In the genomic region with DNA sequence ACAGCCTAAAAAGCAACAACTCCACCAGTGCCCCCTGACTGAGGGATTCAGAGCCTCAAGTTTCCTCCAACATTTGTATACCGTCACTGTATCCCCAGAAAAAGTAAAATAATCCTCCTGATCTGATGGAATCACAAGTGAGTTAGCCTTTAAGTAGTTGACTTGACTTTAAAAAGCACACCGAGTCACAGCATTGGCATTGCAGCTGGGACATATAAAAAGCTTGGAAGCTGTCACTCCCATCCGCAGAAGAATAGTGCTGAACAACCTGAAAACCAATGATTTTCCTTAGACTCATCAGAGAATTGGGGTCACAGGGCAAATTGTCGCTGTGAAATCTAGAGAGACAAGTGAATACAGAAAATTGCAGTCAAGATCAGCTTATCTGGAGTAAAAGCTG, we compare ENCODE assay signal across 28 cellular contexts. TPM values are rescaled to one million over a fixed set of nuclear protein-coding genes. Genes with fewer than 3 reads are reported as not detected.
A peak's percentile ranks its signal among the peaks of the same experiment; 100 is the strongest.
DNase-seq lines count a peak whose midpoint lies in the region; ATAC-seq and TF ChIP-seq lines count a peak whose summit lies in the region.
"Had no signal": no experiment of that assay in that cellular context is flagged by ENCODE, and none has a peak within 500 bp of the region (broad histone marks: within the 10 kb centered on the region; RNA-seq: fewer than 3 reads in every experiment).

No MANE protein-coding gene starts in this region.

- H3K27me3 ChIP-seq in foreskin keratinocyte (no peaks in the 10 kb centered on the region), smooth muscle cell (ENCODE audit: low read depth) (no peaks in the 10 kb centered on the region)
- H3K27me3 ChIP-seq: ascending aorta, MG63, testis, uterus had no signal

- 59% methylated on average over 4 of the region's 4 CpGs for WGBS in smooth muscle cell (ENCODE audit: low lambda C conversion rate)

- in situ Hi-C loops in astrocyte of the spinal cord (cut with HindIII; ENCODE audit: low sequenced_read_pairs) = no loop called here

- DNase-seq in HCEC 1CT = peak; percentile 45
- peak; percentile 12 for DNase-seq in astrocyte of the spinal cord (ENCODE audit: low read depth, low spot score)
- DNase-seq in foreskin keratinocyte = peak in 1 of 2 donors; percentile 66
- no peak for DNase-seq in smooth muscle cell (lab: John Stamatoyannopoulos, UW; ENCODE audit: unreplicated experiment)
- DNase-seq in retina = no peak
- DNase-seq in coronary artery (ENCODE audit: low spot score) = no peak
- DNase-seq: activated CD4-positive, alpha-beta T cell treated with anti-CD3 and anti-CD28 coated beads for 1 hour; activated CD8-positive, alpha-beta T cell treated with anti-CD3 and anti-CD28 coated beads for 36 hours; activated effector memory CD4-positive, alpha-beta T cell treated with Interleukin-2 at 50 U/mL for 16 hours; activated naive CD8-positive, alpha-beta T cell treated with anti-CD3 and anti-CD28 coated beads for 36 hours; CD8-positive, alpha-beta T cell; left colon; MG63; NCI-H1105 treated with DMSO at 0.1 percent for 48 hours; NCI-H2029; NCI-H2227 treated with DMSO at 0.1 percent for 48 hours; NCI-H748 treated with DMSO at 0.1 percent for 48 hours; posterior cingulate gyrus; stimulated activated CD4-positive, alpha-beta T cell treated with anti-CD3 and anti-CD28 coated beads, Interleukin-15, amount 100 ng/mL, for 24 hours; stimulated activated naive CD8-positive, alpha-beta T cell treated with anti-CD3 and anti-CD28 coated beads, Interleukin-15, Interleukin-2, amounts not matched to agents 100 U/mL and 50 U/mL, for 24 hours; T-helper 17 cell; testis; uterus had no signal

- ATAC-seq in foreskin keratinocyte = peak; percentile 7
- ATAC-seq in HG03439 (IDR thresholded peaks at IDR 0.05; ENCODE audit: unreplicated experiment) = no peak
- ATAC-seq: activated CD8-positive, alpha-beta T cell treated with anti-CD3 and anti-CD28 coated beads for 36 hours; CD8-positive, alpha-beta T cell; K562; left colon; sciatic nerve; stimulated activated naive CD8-positive, alpha-beta T cell treated with anti-CD3 and anti-CD28 coated beads, Interleukin-15, Interleukin-2, amounts not matched to agents 100 U/mL and 50 U/mL, for 24 hours; T-helper 17 cell had no signal

- H3K4me3 ChIP-seq in astrocyte of the spinal cord (ENCODE audit: low read depth, low read length) (no peak overlapping the region), smooth muscle cell (no peak overlapping the region), coronary artery (no peak overlapping the region)
- H3K4me3 ChIP-seq: ascending aorta, K562, MG63, SK-N-MC, testis, uterus had no signal

- H3K4me2 ChIP-seq in smooth muscle cell = peak overlapping the region; percentile 3

- no peaks in the 10 kb centered on the region for H3K9me3 ChIP-seq in smooth muscle cell (replicated peaks; ENCODE audit: low read depth)
- H3K9me3 ChIP-seq: ascending aorta, testis, uterus had no signal

- H2AFZ ChIP-seq in smooth muscle cell (ENCODE audit: low read depth) = no peak overlapping the region

- H3F3A ChIP-seq in smooth muscle cell (ENCODE audit: low read depth) = no peaks in the 10 kb centered on the region

- no peak overlapping the region for H3K9ac ChIP-seq in smooth muscle cell (ENCODE audit: low read depth)

- H3K4me1 ChIP-seq in foreskin keratinocyte = peaks cover 17% of the 10 kb centered on the region
- no peaks in the 10 kb centered on the region for H3K4me1 ChIP-seq in smooth muscle cell (ENCODE audit: low read depth)
- H3K4me1 ChIP-seq: ascending aorta, testis, uterus had no signal

- H3K27ac ChIP-seq in foreskin keratinocyte (no peak overlapping the region), smooth muscle cell (ENCODE audit: low read depth) (no peak overlapping the region), coronary artery (no peak overlapping the region)
- H3K27ac ChIP-seq: ascending aorta, SK-N-MC, testis, uterus had no signal

- H3K36me3 ChIP-seq in smooth muscle cell (ENCODE audit: low read depth) = no peaks in the 10 kb centered on the region
- H3K36me3 ChIP-seq: ascending aorta, MG63, uterus had no signal

- H3K79me2 ChIP-seq in smooth muscle cell (ENCODE audit: low read depth) = no peaks in the 10 kb centered on the region

- TF ChIP-seq CTCF in astrocyte of the spinal cord (IDR thresholded peaks at IDR 0.05; ENCODE audit: low read depth, low read length) = no peak
- TF ChIP-seq CTCF in foreskin keratinocyte (conservative IDR thresholded peaks at IDR 0.05) = no peak
- TF ChIP-seq CTCF in smooth muscle cell (IDR thresholded peaks at IDR 0.05; ENCODE audit: borderline replicate concordance, insufficient read depth, poor library complexity, severe bottlenecking) = no peak
- no peak for TF ChIP-seq CTCF in coronary artery (IDR thresholded peaks at IDR 0.05)

- no peaks in the 10 kb centered on the region for H4K20me1 ChIP-seq in smooth muscle cell (ENCODE audit: low read depth)

RNA-seq across cellular contexts. Expression of a gene that starts 41.6 kb away (rescaled TPM):
- total RNA-seq in foreskin keratinocyte (81.6 and 124 TPM in 2 replicates), smooth muscle cell (25.9 and 36.5 TPM in 2 replicates)
- polyA plus RNA-seq in foreskin keratinocyte (9.4 and 17.7 TPM in 2 replicates), smooth muscle cell (10.0 and 17.2 TPM in 2 replicates)
- total RNA-seq: activated CD8-positive, alpha-beta T cell treated with anti-CD3 and anti-CD28 coated beads for 36 hours; activated naive CD8-positive, alpha-beta T cell treated with anti-CD3 and anti-CD28 coated beads for 36 hours; CD8-positive, alpha-beta T cell had no signal

Comparison
In these comparisons a context has a peak if more than half of its experiments do, and no peak if none do; other contexts are left out.
1. DNase-seq: peak in HCEC 1CT (single experiment) and astrocyte of the spinal cord (single experiment); none in smooth muscle cell (single experiment), retina (single experiment) and coronary artery (single experiment).